18 cellular contexts compared by ENCODE assay signal in genomic region chr7:1545417-1546246, GRCh38. TPM values are rescaled to one million over a fixed set of nuclear protein-coding genes. Genes with fewer than 3 reads are reported as not detected.
DNase-seq lines count a peak whose midpoint lies in the region; ATAC-seq, FAIRE-seq and TF ChIP-seq lines count a peak whose summit lies in the region.
"Had no signal": no experiment of that assay in that cellular context is flagged by ENCODE, and none has a peak within 500 bp of the region (broad histone marks: within the 10 kb centered on the region; RNA-seq: fewer than 3 reads in every experiment).

No MANE protein-coding gene starts in this region.

- no peak overlapping the region for H3K4ac ChIP-seq in neuronal stem cell (ENCODE audit: low read length)

- intact Hi-C loops in Caco-2 (cut with micrococcal nuclease; ENCODE audit: unreplicated experiment) (no loop called here), GM12878 (cut with micrococcal nuclease; ENCODE audit: unreplicated experiment) (no loop called here)

- peak; percentile 12; the same call in 1 of the 3 replicates for ATAC-seq in GM12878
- ATAC-seq: activated CD4-positive, CD25-positive, alpha-beta regulatory T cell treated with anti-CD3 and anti-CD28 coated beads, Interleukin-2, amount 50 U/mL, for 24 hours had no signal

- peak overlapping the region; percentile 5 for H2BK15ac ChIP-seq in neuronal stem cell (ENCODE audit: low read length)

- H3K79me1 ChIP-seq in neuronal stem cell (ENCODE audit: low read depth, low read length): peaks cover 5% of the 10 kb centered on the region

- no peaks in the 10 kb centered on the region for H3K4me1 ChIP-seq in Caco-2
- no peaks in the 10 kb centered on the region for H3K4me1 ChIP-seq in GM12878 (ENCODE audit: control insufficient read depth, insufficient read depth, low read length)
- peaks cover 0 to 4% of the 10 kb centered on the region in 2 donors for H3K4me1 ChIP-seq in neuronal stem cell (ENCODE audit: control insufficient read depth in 2 of 2, insufficient read depth in 1 of 2, low read depth in 1 of 2, low read length in 2 of 2)

- RAD21 ChIA-PET in GM12878 (lab: Charles Lee; ENCODE audit: unreplicated experiment): no interaction called here

- no peak overlapping the region for H2AFZ ChIP-seq in GM12878 (ENCODE audit: control insufficient read depth, low read depth, low read length)
- no peak overlapping the region for H2AFZ ChIP-seq in neuronal stem cell (ENCODE audit: low read length)

- CTCF ChIA-PET in Caco-2 (lab: Charles Lee): no interaction called here
- CTCF ChIA-PET in GM12878 (lab: Yijun Ruan, JAX): no interaction called here
- CTCF ChIA-PET in HEK293T (lab: Yijun Ruan, JAX): no interaction called here

- H3K4me3 Mint-ChIP-seq in Caco-2 (ENCODE audit: unreplicated experiment): no peak overlapping the region
- H3K4me3 Mint-ChIP-seq in HFFc6: no peak overlapping the region; the same call in 1 of the 2 replicates

- POLR2A ChIA-PET in Caco-2 (lab: Charles Lee) (no interaction called here), GM12878 (lab: Charles Lee) (no interaction called here), HEK293T (lab: Yijun Ruan, JAX) (no interaction called here)

- no peak overlapping the region for H3K4me2 ChIP-seq in GM12878 (ENCODE audit: control insufficient read depth, insufficient read depth)
- no peak overlapping the region for H3K4me2 ChIP-seq in neuronal stem cell (ENCODE audit: insufficient read depth, low read length, poor library complexity, severe bottlenecking)

- TF ChIP-seq POLR2A in GM12878 (IDR thresholded peaks at IDR 0.05; ENCODE audit: low read depth, low read length): no peak

- H3K9ac ChIP-seq in GM12878 (ENCODE audit: control insufficient read depth, insufficient read depth, low read length): no peak overlapping the region
- H3K9ac ChIP-seq in neuronal stem cell (ENCODE audit: low read depth, low read length, poor library complexity): no peak overlapping the region

- BruUV-seq in Caco-2 (replicated peaks; lab: Mats Ljungman, UMichigan) (no TSS peak), GM12878 (replicated peaks; lab: Mats Ljungman, UMichigan) (no TSS peak)

- peak overlapping the region; percentile 71 for H3K18ac ChIP-seq in neuronal stem cell (ENCODE audit: low read length)

- no peaks in the 10 kb centered on the region for H3K27me3 Mint-ChIP-seq in Caco-2 (ENCODE audit: insufficient read depth, unreplicated experiment)
- H3K27me3 Mint-ChIP-seq in HFFc6 (ENCODE audit: insufficient read depth): peaks cover 33% of the 10 kb centered on the region

- DNase-seq in Caco-2 (peak in 1 of 2 experiments; percentile 37), HFFc6 (no peak), GM12878 (ENCODE audit: low read depth, low spot score) (no peak), neuronal stem cell (ENCODE audit: low spot score) (no peak), DMS53 (lab: John Stamatoyannopoulos, UW) (no peak), HEK293T (ENCODE audit: extremely low spot score) (no peak), NCI-H82 (lab: John Stamatoyannopoulos, UW) (no peak), NCI-H2029 (lab: John Stamatoyannopoulos, UW) (no peak)
- DNase-seq: AML-193; NCI-H1930; NCI-H446 treated with DMSO at 0.1 percent for 48 hours; stimulated activated CD4-positive, alpha-beta T cell treated with anti-CD3 and anti-CD28 coated beads, Interleukin-4, amount 100 ng/mL, for 1 hour had no signal

- H3K14ac ChIP-seq in neuronal stem cell (ENCODE audit: low read length): peak overlapping the region; percentile 38

- H2BK120ac ChIP-seq in neuronal stem cell (ENCODE audit: low read depth, low read length): peak overlapping the region; percentile 47

- H4K91ac ChIP-seq in neuronal stem cell (ENCODE audit: low read depth, low read length, poor library complexity): peak overlapping the region; percentile 56

- peaks cover 70% of the 10 kb centered on the region for H3K36me3 Mint-ChIP-seq in Caco-2 (ENCODE audit: insufficient read depth, unreplicated experiment)
- H3K36me3 Mint-ChIP-seq in HFFc6 (ENCODE audit: low read depth): peaks cover 5% of the 10 kb centered on the region; the same call in 1 of the 2 replicates

- H3K27ac Mint-ChIP-seq in Caco-2 (ENCODE audit: unreplicated experiment): peak overlapping the region; percentile 8
- peak overlapping the region; percentile 31; the same call in 1 of the 2 replicates for H3K27ac Mint-ChIP-seq in HFFc6

- no peak overlapping the region for H2BK12ac ChIP-seq in neuronal stem cell (ENCODE audit: low read length)

- H3K36me3 ChIP-seq in Caco-2 (ENCODE audit: control insufficient read depth, insufficient read depth, low read length): peaks cover 3% of the 10 kb centered on the region
- peaks cover 2 to 9% of the 10 kb centered on the region in 2 experiments; a peak in 3 of 4 replicates for H3K36me3 ChIP-seq in GM12878 (ENCODE audit: control insufficient read depth in 2 of 2, insufficient read depth in 2 of 2, low read length in 1 of 2)
- peaks cover 0 to 2% of the 10 kb centered on the region in 2 donors for H3K36me3 ChIP-seq in neuronal stem cell (replicated peaks in 1 of 2; ENCODE audit: control insufficient read depth in 2 of 2, insufficient read depth in 2 of 2, low read length in 2 of 2)
- H3K36me3 ChIP-seq: ovary had no signal

- peak overlapping the region; percentile 85 for H3K23ac ChIP-seq in neuronal stem cell (ENCODE audit: low read depth, low read length, poor library complexity)

- no peak for TF ChIP-seq EP300 in GM12878 (IDR thresholded peaks at IDR 0.05; ENCODE audit: borderline replicate concordance in 1 of 2, control insufficient read depth in 1 of 2, low read depth in 2 of 2, low read length in 2 of 2)

- peak overlapping the region; percentile 90 for H2BK5ac ChIP-seq in neuronal stem cell (ENCODE audit: low read length)

- H4K20me1 ChIP-seq in GM12878 (ENCODE audit: control insufficient read depth, insufficient read depth): no peaks in the 10 kb centered on the region

- in situ Hi-C loops in GM12878 (cut with MboI): no loop called here

- H3K9me3 Mint-ChIP-seq in Caco-2 (ENCODE audit: unreplicated experiment) (no peaks in the 10 kb centered on the region), HFFc6 (no peaks in the 10 kb centered on the region)

- SMC1A ChIA-PET in GM12878 (lab: Charles Lee; ENCODE audit: uncharacterized antibody, unreplicated experiment): no interaction called here

- H3K4me3 ChIP-seq in Caco-2 (ENCODE audit: low read depth, low read length) (no peak overlapping the region), GM12878 (no peak overlapping the region), neuronal stem cell (ENCODE audit: low read length in 2 of 2) (no peak overlapping the region)
- H3K4me3 ChIP-seq: ovary had no signal

- WGBS in GM12878 (ENCODE audit: insufficient coverage, insufficient replicate concordance, low lambda C conversion rate, missing lambda C conversion rate): 61% methylated on average over 31 of the region's 40 CpGs
- no CpG with 5 or more reads among the region's 40 CpGs for WGBS in neuronal stem cell (ENCODE audit: extremely low coverage in 2 of 2, insufficient read length in 2 of 2, insufficient replicate concordance in 1 of 2), 2 donors

- no peaks in the 10 kb centered on the region for H3K27me3 ChIP-seq in Caco-2 (replicated peaks; ENCODE audit: control insufficient read depth, insufficient read depth, low read length)
- H3K27me3 ChIP-seq in GM12878 (replicated peaks in 1 of 2; ENCODE audit: control insufficient read depth in 2 of 2, insufficient read depth in 2 of 2, low read length in 1 of 2): no peaks in the 10 kb centered on the region
- peaks cover 0 to 6% (median 3%) of the 10 kb centered on the region in 3 experiments for H3K27me3 ChIP-seq in neuronal stem cell (ENCODE audit: control insufficient read depth in 3 of 3, insufficient read depth in 3 of 3, low read depth in 1 of 3, low read length in 3 of 3)
- H3K27me3 ChIP-seq: ovary had no signal

- H3K27ac ChIP-seq in GM12878 (ENCODE audit: control insufficient read depth, insufficient read depth) (no peak overlapping the region), neuronal stem cell (replicated peaks; ENCODE audit: low read length) (no peak overlapping the region)
- H3K27ac ChIP-seq: ovary had no signal

- FAIRE-seq in GM12878 (lab: Jason Lieb, UNC): no peak
- FAIRE-seq: D721Med had no signal

- H3K79me2 ChIP-seq in GM12878 (ENCODE audit: control insufficient read depth, insufficient read depth, low read length): no peaks in the 10 kb centered on the region

- no peak for TF ChIP-seq RAD21 in GM12878 (IDR thresholded peaks at IDR 0.05; ENCODE audit: insufficient read depth, low read depth, low read length)

- H2AK5ac ChIP-seq in neuronal stem cell (ENCODE audit: low read depth, low read length): peak overlapping the region; percentile 89

- TF ChIP-seq CTCF in Caco-2 (IDR thresholded peaks at IDR 0.05; ENCODE audit: insufficient read depth in 1 of 2, low read depth in 1 of 2, low read length in 1 of 2, severe bottlenecking in 1 of 2, unreplicated experiment in 1 of 2) (no peak), HFFc6 (IDR thresholded peaks at IDR 0.05) (peak; percentile 39), GM12878 (IDR thresholded peaks at IDR 0.05 in 2 of 3, conservative IDR thresholded peaks at IDR 0.05 in 1 of 3; ENCODE audit: control insufficient read depth in 2 of 3, extremely low read depth in 1 of 3, insufficient read depth in 1 of 3, low read depth in 3 of 3, low read length in 3 of 3) (no peak)

- H3K9me3 ChIP-seq in Caco-2: no peaks in the 10 kb centered on the region
- no peaks in the 10 kb centered on the region for H3K9me3 ChIP-seq in GM12878 (replicated peaks; ENCODE audit: control insufficient read depth, insufficient read depth, low read length)
- H3K9me3 ChIP-seq in neuronal stem cell (replicated peaks in 1 of 2; ENCODE audit: control insufficient read depth in 2 of 2, insufficient read depth in 1 of 2, low read depth in 1 of 2, low read length in 2 of 2): peaks cover 0 to 3% of the 10 kb centered on the region in 2 donors
- H3K9me3 ChIP-seq: ovary had no signal

- H3K4me1 Mint-ChIP-seq in Caco-2 (ENCODE audit: low read depth, unreplicated experiment): no peaks in the 10 kb centered on the region
- no peaks in the 10 kb centered on the region for H3K4me1 Mint-ChIP-seq in HFFc6 (ENCODE audit: low read depth)

- H4K8ac ChIP-seq in neuronal stem cell (ENCODE audit: low read depth, low read length): no peak overlapping the region

RNA-seq across cellular contexts. Expression of gene TMEM184A, which starts 10.4 kb away (rescaled TPM):
- 16.5 and 22.0 TPM in 2 replicates for total RNA-seq in Caco-2 (2022)
- total RNA-seq in HFFc6 (2021; fragmentation: NEBNext Ultra II Directional; extraction: Animal tissue kit (Norgen Biotek cat#: 25700)): 1 to 10 TPM in 5 of 6 experiments, under 1 TPM in 1; 0.79 to 2.0 (median 1.5) TPM
- total RNA-seq in GM12878 (2013; cell fraction: nucleolus; rRNA removed): not detected in 2 replicates
- not detected in 2 replicates for total RNA-seq in GM12878 (2014; rRNA removed)
- not detected in 2 replicates for total RNA-seq in GM12878 (2014; rRNA removed; fragmentation: Illumina TruSeq; extraction: Trizol)
- 0.15 TPM in 1 of 2 replicates, not detected in the other for total RNA-seq in GM12878 (2021)
- not detected for polyA plus RNA-seq in GM12878 (2011; ENCODE audit: low read depth)
- polyA plus RNA-seq in GM12878 (2011; rRNA removed): not detected in 2 replicates
- not detected in 2 replicates for polyA plus RNA-seq in GM12878 (2011; cell fraction: cytosol; rRNA removed)
- polyA plus RNA-seq in GM12878 (2011; cell fraction: nucleus; rRNA removed): not detected in 2 replicates
- 0.07 and 0.09 TPM in 2 replicates for polyA plus RNA-seq in GM12878 (2012)
- not detected in 2 replicates for polyA plus RNA-seq in GM12878 (2014; fragmentation: Illumina TruSeq; extraction: Trizol)
- under 1 TPM in 1 of 2 experiments, not detected in 1; 0.04 TPM for polyA plus RNA-seq in GM12878 (2014; fragmentation: Nextera tagmentation; extraction: Ambion mirVana)
- polyA plus RNA-seq in GM12878 (2014; rRNA removed): not detected in 2 replicates
- not detected for polyA plus RNA-seq in GM12878 (2016; fragmentation: Nextera tagmentation; extraction: Ambion mirVana)
- not detected in 2 replicates for polyA minus RNA-seq in GM12878 (2011; rRNA and poly(A)+ RNA removed)
- 0.53 and 1.9 TPM in 2 replicates for polyA minus RNA-seq in GM12878 (2011; cell fraction: cytosol; rRNA and poly(A)+ RNA removed)
- polyA minus RNA-seq in GM12878 (2011; cell fraction: nucleus; rRNA and poly(A)+ RNA removed): 0.12 TPM in 1 of 2 replicates, not detected in the other
- 0.32 TPM for polyA plus RNA-seq in neuronal stem cell (2013, experiment 1 of 2)
- polyA plus RNA-seq in neuronal stem cell (2013, experiment 2 of 2): 0.28 TPM
- total RNA-seq: activated CD8-positive, alpha-beta memory T cell treated with anti-CD3 and anti-CD28 coated beads for 36 hours; skeletal muscle tissue; temporal lobe had no signal

RNA-seq across cellular contexts. Expression of gene MAFK, which starts 15.1 kb away (rescaled TPM):
- total RNA-seq in Caco-2 (2022): 30.0 and 33.3 TPM in 2 replicates
- total RNA-seq in HFFc6 (2021; fragmentation: NEBNext Ultra II Directional; extraction: Animal tissue kit (Norgen Biotek cat#: 25700)): 10 to 100 TPM; 29.8 to 43.7 (median 31.5) TPM
- 15.1 and 16.9 TPM in 2 replicates for total RNA-seq in GM12878 (2013; cell fraction: nucleolus; rRNA removed)
- 11.0 and 13.8 TPM in 2 replicates for total RNA-seq in GM12878 (2014; rRNA removed)
- total RNA-seq in GM12878 (2014; rRNA removed; fragmentation: Illumina TruSeq; extraction: Trizol): 3.3 and 4.0 TPM in 2 replicates
- total RNA-seq in GM12878 (2021): 24.3 and 24.5 TPM in 2 replicates
- 3.0 TPM for polyA plus RNA-seq in GM12878 (2011; ENCODE audit: low read depth)
- polyA plus RNA-seq in GM12878 (2011; rRNA removed): 2.2 and 3.5 TPM in 2 replicates
- 4.0 and 5.5 TPM in 2 replicates for polyA plus RNA-seq in GM12878 (2011; cell fraction: cytosol; rRNA removed)
- 27.4 and 48.1 TPM in 2 replicates for polyA plus RNA-seq in GM12878 (2011; cell fraction: nucleus; rRNA removed)
- 10.2 and 16.3 TPM in 2 replicates for polyA plus RNA-seq in GM12878 (2012)
- 0.82 and 3.0 TPM in 2 replicates for polyA plus RNA-seq in GM12878 (2014; fragmentation: Illumina TruSeq; extraction: Trizol)
- under 1 TPM; 0.10 to 0.26 TPM for polyA plus RNA-seq in GM12878 (2014; fragmentation: Nextera tagmentation; extraction: Ambion mirVana)
- polyA plus RNA-seq in GM12878 (2014; rRNA removed): 11.9 and 17.0 TPM in 2 replicates
- 1 to 10 TPM; 1.3 to 1.4 TPM for polyA plus RNA-seq in GM12878 (2016; fragmentation: Nextera tagmentation; extraction: Ambion mirVana)
- 1.8 and 5.4 TPM in 2 replicates for polyA minus RNA-seq in GM12878 (2011; rRNA and poly(A)+ RNA removed)
- polyA minus RNA-seq in GM12878 (2011; cell fraction: cytosol; rRNA and poly(A)+ RNA removed): 4.8 and 6.5 TPM in 2 replicates
- 3.6 and 8.4 TPM in 2 replicates for polyA minus RNA-seq in GM12878 (2011; cell fraction: nucleus; rRNA and poly(A)+ RNA removed)
- 4.4 TPM for polyA plus RNA-seq in neuronal stem cell (2013, experiment 1 of 2)
- 4.1 TPM for polyA plus RNA-seq in neuronal stem cell (2013, experiment 2 of 2)

RNA-seq across cellular contexts. Expression of gene PSMG3, which starts 24.2 kb away (rescaled TPM):
- total RNA-seq in Caco-2 (2022) (35.1 and 38.1 TPM in 2 replicates), GM12878 (2014; rRNA removed) (64.9 and 68.7 TPM in 2 replicates), GM12878 (2014; rRNA removed; fragmentation: Illumina TruSeq; extraction: Trizol) (46.7 and 52.4 TPM in 2 replicates), GM12878 (2021) (49.7 and 50.3 TPM in 2 replicates)
- total RNA-seq in HFFc6 (2021; fragmentation: NEBNext Ultra II Directional; extraction: Animal tissue kit (Norgen Biotek cat#: 25700)): 10 to 100 TPM; 25.6 to 31.0 (median 28.2) TPM
- 10.9 and 12.5 TPM in 2 replicates for total RNA-seq in GM12878 (2013; cell fraction: nucleolus; rRNA removed)
- 22.7 TPM for polyA plus RNA-seq in GM12878 (2011; ENCODE audit: low read depth)
- polyA plus RNA-seq in GM12878 (2011; rRNA removed) (49.5 and 74.5 TPM in 2 replicates), GM12878 (2014; fragmentation: Illumina TruSeq; extraction: Trizol) (11.5 and 33.9 TPM in 2 replicates), GM12878 (2014; fragmentation: Nextera tagmentation; extraction: Ambion mirVana) (10 to 100 TPM; 23.9 to 40.5 TPM), GM12878 (2014; rRNA removed) (90.4 and 92.0 TPM in 2 replicates), GM12878 (2016; fragmentation: Nextera tagmentation; extraction: Ambion mirVana) (100 to 1,000 TPM; 109 to 115 TPM)
- polyA plus RNA-seq in GM12878 (2011; cell fraction: cytosol; rRNA removed): 95.7 and 148 TPM in 2 replicates
- polyA plus RNA-seq in GM12878 (2011; cell fraction: nucleus; rRNA removed): 108 and 119 TPM in 2 replicates
- polyA plus RNA-seq in GM12878 (2012): 30.9 and 37.1 TPM in 2 replicates
- 20.5 and 33.2 TPM in 2 replicates for polyA minus RNA-seq in GM12878 (2011; rRNA and poly(A)+ RNA removed)
- polyA minus RNA-seq in GM12878 (2011; cell fraction: cytosol; rRNA and poly(A)+ RNA removed): 8.6 and 10.7 TPM in 2 replicates
- 6.3 and 10.5 TPM in 2 replicates for polyA minus RNA-seq in GM12878 (2011; cell fraction: nucleus; rRNA and poly(A)+ RNA removed)
- polyA plus RNA-seq in neuronal stem cell (2013, experiment 1 of 2): 16.9 TPM
- 15.7 TPM for polyA plus RNA-seq in neuronal stem cell (2013, experiment 2 of 2)

RNA-seq across cellular contexts. Expression of gene INTS1, which starts 41.4 kb away (rescaled TPM):
- total RNA-seq in Caco-2 (2022): 122 and 124 TPM in 2 replicates
- total RNA-seq in HFFc6 (2021; fragmentation: NEBNext Ultra II Directional; extraction: Animal tissue kit (Norgen Biotek cat#: 25700)): 100 to 1,000 TPM in 1 of 6 experiments, 10 to 100 TPM in 5; 84.0 to 104 (median 89.5) TPM
- 84.3 and 100.0 TPM in 2 replicates for total RNA-seq in GM12878 (2013; cell fraction: nucleolus; rRNA removed)
- 14.6 and 19.5 TPM in 2 replicates for total RNA-seq in GM12878 (2014; rRNA removed)
- 6.9 and 10.0 TPM in 2 replicates for total RNA-seq in GM12878 (2014; rRNA removed; fragmentation: Illumina TruSeq; extraction: Trizol)
- total RNA-seq in GM12878 (2021): 76.5 and 89.0 TPM in 2 replicates
- 15.0 TPM for polyA plus RNA-seq in GM12878 (2011; ENCODE audit: low read depth)
- polyA plus RNA-seq in GM12878 (2011; rRNA removed): 4.0 and 7.5 TPM in 2 replicates
- polyA plus RNA-seq in GM12878 (2011; cell fraction: cytosol; rRNA removed): 13.2 and 20.1 TPM in 2 replicates
- polyA plus RNA-seq in GM12878 (2011; cell fraction: nucleus; rRNA removed): 171 and 228 TPM in 2 replicates
- 37.9 and 40.3 TPM in 2 replicates for polyA plus RNA-seq in GM12878 (2012)
- 0.98 and 10.6 TPM in 2 replicates for polyA plus RNA-seq in GM12878 (2014; fragmentation: Illumina TruSeq; extraction: Trizol)
- 1 to 10 TPM in 1 of 2 experiments, under 1 TPM in 1; 0.52 to 1.5 TPM for polyA plus RNA-seq in GM12878 (2014; fragmentation: Nextera tagmentation; extraction: Ambion mirVana)
- polyA plus RNA-seq in GM12878 (2014; rRNA removed): 35.1 and 40.6 TPM in 2 replicates
- 10 to 100 TPM; 37.0 to 38.3 TPM for polyA plus RNA-seq in GM12878 (2016; fragmentation: Nextera tagmentation; extraction: Ambion mirVana)
- 10.7 and 23.6 TPM in 2 replicates for polyA minus RNA-seq in GM12878 (2011; rRNA and poly(A)+ RNA removed)
- 17.7 and 24.6 TPM in 2 replicates for polyA minus RNA-seq in GM12878 (2011; cell fraction: cytosol; rRNA and poly(A)+ RNA removed)
- polyA minus RNA-seq in GM12878 (2011; cell fraction: nucleus; rRNA and poly(A)+ RNA removed): 30.1 and 54.0 TPM in 2 replicates
- 25.3 TPM for polyA plus RNA-seq in neuronal stem cell (2013, experiment 1 of 2)
- 24.4 TPM for polyA plus RNA-seq in neuronal stem cell (2013, experiment 2 of 2)
